1 cellular context compared by ENCODE assay signal in the genomic region with DNA sequence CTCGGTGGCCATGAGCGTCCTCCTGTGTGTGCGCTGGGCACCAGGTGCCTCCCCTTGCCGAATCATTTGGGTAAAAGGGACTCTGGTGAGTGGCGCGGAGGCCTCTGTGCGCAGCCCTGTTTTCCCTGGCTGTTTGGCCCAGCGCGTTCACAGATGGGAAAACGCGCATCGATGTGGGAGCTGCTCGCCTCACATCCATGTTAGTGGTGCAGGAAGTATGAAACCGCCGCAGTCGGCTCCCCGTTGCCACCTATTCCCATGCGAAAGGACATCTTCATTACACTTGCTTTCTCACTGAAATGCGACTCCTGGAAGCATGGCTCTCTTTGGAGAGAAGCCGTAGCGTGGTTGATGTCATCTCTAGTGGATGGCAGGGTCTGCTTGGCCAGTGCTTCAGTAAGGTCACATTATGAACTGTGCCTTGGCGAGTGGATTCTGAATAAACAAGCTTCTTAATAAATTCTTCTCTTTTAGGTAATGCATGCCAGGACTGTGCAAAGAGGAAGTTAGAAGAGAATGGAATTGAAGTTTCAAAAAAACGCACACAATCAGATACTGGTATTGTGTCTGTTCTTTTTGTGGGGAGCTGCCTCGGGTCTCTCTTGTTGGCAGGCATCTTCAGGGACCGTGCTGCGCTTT.
TF ChIP-seq lines count a peak whose summit lies in the region.

No MANE protein-coding gene starts in this region.

TF ChIP-seq in H1, 55 proteins besides CTCF, POLR2A, EP300 and RAD21:
- TF ChIP-seq RFX5 (IDR thresholded peaks at IDR 0.05; ENCODE audit: borderline replicate concordance, low read depth, low read length) (no peak), TBP (IDR thresholded peaks at IDR 0.05; ENCODE audit: low read depth, low read length) (no peak), PHF8 (conservative IDR thresholded peaks at IDR 0.05; ENCODE audit: low read depth, low read length) (no peak), SIN3A (conservative IDR thresholded peaks at IDR 0.05 in 1 of 2, IDR thresholded peaks at IDR 0.05 in 1 of 2; ENCODE audit: low read depth in 1 of 2, low read length in 2 of 2) (no peak), SP1 (IDR thresholded peaks at IDR 0.05; ENCODE audit: low read depth, low read length) (no peak), RBBP5 (IDR thresholded peaks at IDR 0.05; ENCODE audit: borderline replicate concordance, low read depth, low read length) (no peak), CTBP2 (IDR thresholded peaks at IDR 0.05; ENCODE audit: borderline replicate concordance, insufficient read depth, insufficient read length, low read length) (no peak), ZNF274 (IDR thresholded peaks at IDR 0.05; ENCODE audit: borderline replicate concordance, extremely low read depth, low read length) (no peak), SP2 (IDR thresholded peaks at IDR 0.05; ENCODE audit: low read length) (no peak), POU5F1 (IDR thresholded peaks at IDR 0.05; ENCODE audit: low read depth, low read length) (no peak), SIX5 (IDR thresholded peaks at IDR 0.05; ENCODE audit: low read depth, low read length) (no peak), CHD1 (IDR thresholded peaks at IDR 0.05; ENCODE audit: low read depth, low read length) (no peak), HDAC6 (IDR thresholded peaks at IDR 0.05; ENCODE audit: low read depth, low read length) (no peak), EGR1 (IDR thresholded peaks at IDR 0.05; ENCODE audit: borderline replicate concordance, low read depth, low read length) (no peak), SIRT6 (IDR thresholded peaks at IDR 0.05; ENCODE audit: low read length) (no peak), YY1 (IDR thresholded peaks at IDR 0.05; ENCODE audit: low read depth, low read length) (no peak), TCF12 (IDR thresholded peaks at IDR 0.05; ENCODE audit: low read depth, low read length) (no peak)
- TF ChIP-seq, protein P1, sequence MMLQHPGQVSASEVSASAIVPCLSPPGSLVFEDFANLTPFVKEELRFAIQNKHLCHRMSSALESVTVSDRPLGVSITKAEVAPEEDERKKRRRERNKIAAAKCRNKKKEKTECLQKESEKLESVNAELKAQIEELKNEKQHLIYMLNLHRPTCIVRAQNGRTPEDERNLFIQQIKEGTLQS (IDR thresholded peaks at IDR 0.05; ENCODE audit: insufficient read depth, low read depth, low read length): no peak
- TF ChIP-seq, protein P2, sequence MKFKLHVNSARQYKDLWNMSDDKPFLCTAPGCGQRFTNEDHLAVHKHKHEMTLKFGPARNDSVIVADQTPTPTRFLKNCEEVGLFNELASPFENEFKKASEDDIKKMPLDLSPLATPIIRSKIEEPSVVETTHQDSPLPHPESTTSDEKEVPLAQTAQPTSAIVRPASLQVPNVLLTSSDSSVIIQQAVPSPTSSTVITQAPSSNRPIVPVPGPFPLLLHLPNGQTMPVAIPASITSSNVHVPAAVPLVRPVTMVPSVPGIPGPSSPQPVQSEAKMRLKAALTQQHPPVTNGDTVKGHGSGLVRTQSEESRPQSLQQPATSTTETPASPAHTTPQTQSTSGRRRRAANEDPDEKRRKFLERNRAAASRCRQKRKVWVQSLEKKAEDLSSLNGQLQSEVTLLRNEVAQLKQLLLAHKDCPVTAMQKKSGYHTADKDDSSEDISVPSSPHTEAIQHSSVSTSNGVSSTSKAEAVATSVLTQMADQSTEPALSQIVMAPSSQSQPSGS (IDR thresholded peaks at IDR 0.05; ENCODE audit: low read length): no peak
- TF ChIP-seq, protein P3, sequence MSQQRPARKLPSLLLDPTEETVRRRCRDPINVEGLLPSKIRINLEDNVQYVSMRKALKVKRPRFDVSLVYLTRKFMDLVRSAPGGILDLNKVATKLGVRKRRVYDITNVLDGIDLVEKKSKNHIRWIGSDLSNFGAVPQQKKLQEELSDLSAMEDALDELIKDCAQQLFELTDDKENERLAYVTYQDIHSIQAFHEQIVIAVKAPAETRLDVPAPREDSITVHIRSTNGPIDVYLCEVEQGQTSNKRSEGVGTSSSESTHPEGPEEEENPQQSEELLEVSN (IDR thresholded peaks at IDR 0.05): no peak
